ENCODE assay signal across 20 cellular contexts in genomic region chr1:41646186-41646585, GRCh38.
DNase-seq lines count a peak whose midpoint lies in the region; ATAC-seq and TF ChIP-seq lines count a peak whose summit lies in the region.
"Had no signal": no experiment of that assay in that cellular context is flagged by ENCODE, and none has a peak within 500 bp of the region (broad histone marks: within the 10 kb centered on the region; RNA-seq: fewer than 3 reads in every experiment).

No MANE protein-coding gene starts in this region.

- no peak overlapping the region for H3K9ac ChIP-seq in IMR-90 (ENCODE audit: low read depth, low read length)

- no peak overlapping the region for H2BK120ac ChIP-seq in IMR-90 (ENCODE audit: low read depth, low read length)

- no peak overlapping the region for H3K56ac ChIP-seq in IMR-90 (ENCODE audit: extremely low read depth, insufficient read depth, low read length)

- in situ Hi-C loops in IMR-90 (cut with MboI; ENCODE audit: low sequenced_read_pairs) = no loop called here

- no peak for TF ChIP-seq CTCF in IMR-90 (conservative IDR thresholded peaks at IDR 0.05; ENCODE audit: low read depth, low read length)

- no peaks in the 10 kb centered on the region for H3K27me3 ChIP-seq in IMR-90 (ENCODE audit: control insufficient read depth, insufficient read depth, low read length)

- no peak overlapping the region for H2BK15ac ChIP-seq in IMR-90 (ENCODE audit: low read depth, low read length)

- no peak overlapping the region for H4K8ac ChIP-seq in IMR-90 (ENCODE audit: low read depth in 2 of 2, low read length in 2 of 2)

- 89% methylated on average over 3 of the region's 4 CpGs; no CpG with 5 or more reads in 1 of the 2 experiments for WGBS in IMR-90 (ENCODE audit: extremely low coverage in 2 of 2, insufficient read length in 1 of 2), 2 experiments

- no peak overlapping the region for H3K4me2 ChIP-seq in IMR-90 (ENCODE audit: low read depth, low read length)
- H3K4me2 ChIP-seq: PC-9 had no signal

- intact Hi-C loops in IMR-90 (cut with micrococcal nuclease) = no loop called here
- intact Hi-C loops in activated T-helper 1 cell treated with anti-CD3 and anti-CD28 coated beads, Interleukin-12 subunit alpha, Interleukin-12 subunit beta, Interleukin-2, Interleukin-4 antibody, amounts not matched to agents 30 ng/mL and 10 ng/mL and 1 ng/mL, durations not matched to agents 14 hours and 24 hours and 36 hours (cut with micrococcal nuclease) = no loop called here

- no peak overlapping the region for H2BK5ac ChIP-seq in IMR-90 (ENCODE audit: low read depth, low read length, poor library complexity, severe bottlenecking)

- no peak overlapping the region for H4K91ac ChIP-seq in IMR-90 (ENCODE audit: insufficient read depth, low read depth, low read length)

- DNase-seq in activated effector memory CD4-positive, alpha-beta T cell treated with anti-CD3 and anti-CD28 coated beads, Interleukin-2, amount 50 U/mL, for 16 hours = peak; percentile 34
- DNase-seq in activated effector memory CD4-positive, alpha-beta T cell treated with Interleukin-2 at 50 U/mL for 16 hours = no peak
- DNase-seq in IMR-90 = no peak
- no peak for DNase-seq in activated T-helper 1 cell treated with anti-CD3 and anti-CD28 coated beads, Interleukin-12 subunit alpha, Interleukin-12 subunit beta, Interleukin-2, Interleukin-4 antibody, amounts not matched to agents 30 ng/mL and 10 ng/mL and 1 ng/mL, durations not matched to agents 14 hours and 24 hours and 36 hours (ENCODE audit: low spot score)
- DNase-seq in stimulated activated naive B cell treated with anti-CD40 and anti-IgM and Interleukin-4, amounts not matched to agents 10 μg/mL and 1 μg/mL and 100 μg/mL, for 72 hours = no peak
- DNase-seq in NCI-H2081 (lab: John Stamatoyannopoulos, UW) = no peak
- DNase-seq in cortex of kidney (lab: John Stamatoyannopoulos, UW) = no peak
- DNase-seq: ACHN, DMS79 treated with DMSO at 0.1 percent for 48 hours, H9, KG1, MV-4-11, NCI-H1694 treated with DMSO at 0.1 percent for 48 hours, NCI-H2227 treated with DMSO at 0.1 percent for 48 hours, NCI-H510A treated with DMSO at 0.1 percent for 48 hours, NCI-H82, PC-9 had no signal

- peaks cover 5% of the 10 kb centered on the region for H3K4me1 ChIP-seq in IMR-90 (ENCODE audit: control insufficient read depth, insufficient read depth, low read length)

- H3K27me3 Mint-ChIP-seq in activated T-helper 1 cell treated with anti-CD3 and anti-CD28 coated beads, Interleukin-12 subunit alpha, Interleukin-12 subunit beta, Interleukin-2, Interleukin-4 antibody, amounts not matched to agents 30 ng/mL and 10 ng/mL and 1 ng/mL, durations not matched to agents 14 hours and 24 hours and 36 hours (ENCODE audit: insufficient read depth) = no peaks in the 10 kb centered on the region
- no peaks in the 10 kb centered on the region for H3K27me3 Mint-ChIP-seq in stimulated activated naive B cell treated with anti-CD40 and anti-IgM and Interleukin-4, amounts not matched to agents 10 μg/mL and 1 μg/mL and 100 μg/mL, for 72 hours

- H3K9me3 ChIP-seq in IMR-90 (ENCODE audit: control insufficient read depth, insufficient read depth, low read length) = no peaks in the 10 kb centered on the region

- H3K4ac ChIP-seq in IMR-90 (ENCODE audit: low read depth, low read length) = no peak overlapping the region

- no peak overlapping the region for H3K4me3 ChIP-seq in IMR-90 (ENCODE audit: insufficient read depth, low read depth, low read length)
- H3K4me3 ChIP-seq: PC-9 had no signal

- H3K36me3 ChIP-seq in IMR-90 (ENCODE audit: control insufficient read depth, insufficient read depth, low read length) = no peaks in the 10 kb centered on the region

- no peak for TF ChIP-seq POLR2A in IMR-90 (IDR thresholded peaks at IDR 0.05; ENCODE audit: low read depth, low read length)

- dilution Hi-C loops in IMR-90 (cut with HindIII; ENCODE audit: low sequenced_read_pairs, unreplicated experiment) = no loop called here

- TF ChIP-seq RAD21 in IMR-90 (IDR thresholded peaks at IDR 0.05; ENCODE audit: low read length) = no peak

- H3K4me1 Mint-ChIP-seq in activated T-helper 1 cell treated with anti-CD3 and anti-CD28 coated beads, Interleukin-12 subunit alpha, Interleukin-12 subunit beta, Interleukin-2, Interleukin-4 antibody, amounts not matched to agents 30 ng/mL and 10 ng/mL and 1 ng/mL, durations not matched to agents 14 hours and 24 hours and 36 hours (ENCODE audit: low read depth) = peaks cover 57% of the 10 kb centered on the region
- peaks cover 20 to 42% of the 10 kb centered on the region in 2 donors for H3K4me1 Mint-ChIP-seq in stimulated activated naive B cell treated with anti-CD40 and anti-IgM and Interleukin-4, amounts not matched to agents 10 μg/mL and 1 μg/mL and 100 μg/mL, for 72 hours

- H2AK5ac ChIP-seq in IMR-90 (ENCODE audit: low read depth, low read length) = no peak overlapping the region

- no peak for ATAC-seq in IMR-90 (ENCODE audit: low read depth)
- ATAC-seq in stimulated activated naive B cell treated with anti-CD40 and anti-IgM and Interleukin-4, amounts not matched to agents 10 μg/mL and 1 μg/mL and 100 μg/mL, for 72 hours (replicated peaks) = no peak
- ATAC-seq: HepG2 had no signal

- peak overlapping the region; percentile 10 for H2AFZ ChIP-seq in IMR-90 (replicated peaks; ENCODE audit: low read length, poor library complexity)
- H2AFZ ChIP-seq: PC-9 had no signal

- no peak overlapping the region for H3K4me3 Mint-ChIP-seq in activated T-helper 1 cell treated with anti-CD3 and anti-CD28 coated beads, Interleukin-12 subunit alpha, Interleukin-12 subunit beta, Interleukin-2, Interleukin-4 antibody, amounts not matched to agents 30 ng/mL and 10 ng/mL and 1 ng/mL, durations not matched to agents 14 hours and 24 hours and 36 hours
- no peak overlapping the region for H3K4me3 Mint-ChIP-seq in stimulated activated naive B cell treated with anti-CD40 and anti-IgM and Interleukin-4, amounts not matched to agents 10 μg/mL and 1 μg/mL and 100 μg/mL, for 72 hours
- H3K4me3 Mint-ChIP-seq: CD14-positive monocyte, H9 had no signal

- no peaks in the 10 kb centered on the region for H4K20me1 ChIP-seq in IMR-90 (ENCODE audit: insufficient read depth, low read length)

- no TSS peak for BruUV-seq in IMR-90 (replicated peaks; lab: Mats Ljungman, UMichigan)

- no peak overlapping the region for H3K23ac ChIP-seq in IMR-90 (ENCODE audit: low read depth, low read length)

- peaks cover 12% of the 10 kb centered on the region; the same call in 1 of the 2 replicates for H3K9me1 ChIP-seq in IMR-90 (ENCODE audit: insufficient read depth, low read length)

- POLR2A ChIA-PET in IMR-90 (lab: Charles Lee; ENCODE audit: unreplicated experiment) = no interaction called here

- H4K5ac ChIP-seq in IMR-90 (ENCODE audit: low read depth, low read length) = no peak overlapping the region

- no peak overlapping the region for H2BK20ac ChIP-seq in IMR-90 (ENCODE audit: low read depth, low read length)

- no peak overlapping the region for H3K27ac ChIP-seq in IMR-90 (ENCODE audit: insufficient read depth, low read length)
- H3K27ac ChIP-seq: PC-9, RWPE1 had no signal

- peaks cover 40% of the 10 kb centered on the region for H3K36me3 Mint-ChIP-seq in activated T-helper 1 cell treated with anti-CD3 and anti-CD28 coated beads, Interleukin-12 subunit alpha, Interleukin-12 subunit beta, Interleukin-2, Interleukin-4 antibody, amounts not matched to agents 30 ng/mL and 10 ng/mL and 1 ng/mL, durations not matched to agents 14 hours and 24 hours and 36 hours (ENCODE audit: low read depth)
- H3K36me3 Mint-ChIP-seq in stimulated activated naive B cell treated with anti-CD40 and anti-IgM and Interleukin-4, amounts not matched to agents 10 μg/mL and 1 μg/mL and 100 μg/mL, for 72 hours = peaks cover 38 to 45% of the 10 kb centered on the region in 2 donors

- peak overlapping the region; percentile 81 for H3K27ac Mint-ChIP-seq in activated T-helper 1 cell treated with anti-CD3 and anti-CD28 coated beads, Interleukin-12 subunit alpha, Interleukin-12 subunit beta, Interleukin-2, Interleukin-4 antibody, amounts not matched to agents 30 ng/mL and 10 ng/mL and 1 ng/mL, durations not matched to agents 14 hours and 24 hours and 36 hours
- peak overlapping the region; percentile 48 for H3K27ac Mint-ChIP-seq in stimulated activated naive B cell treated with anti-CD40 and anti-IgM and Interleukin-4, amounts not matched to agents 10 μg/mL and 1 μg/mL and 100 μg/mL, for 72 hours

- H3K18ac ChIP-seq in IMR-90 (ENCODE audit: low read depth, low read length) = no peak overlapping the region

- CTCF ChIA-PET in IMR-90 (lab: Yijun Ruan, JAX) = no interaction called here

- H3K9me3 Mint-ChIP-seq in activated T-helper 1 cell treated with anti-CD3 and anti-CD28 coated beads, Interleukin-12 subunit alpha, Interleukin-12 subunit beta, Interleukin-2, Interleukin-4 antibody, amounts not matched to agents 30 ng/mL and 10 ng/mL and 1 ng/mL, durations not matched to agents 14 hours and 24 hours and 36 hours = no peaks in the 10 kb centered on the region
- H3K9me3 Mint-ChIP-seq in stimulated activated naive B cell treated with anti-CD40 and anti-IgM and Interleukin-4, amounts not matched to agents 10 μg/mL and 1 μg/mL and 100 μg/mL, for 72 hours = no peaks in the 10 kb centered on the region
- H3K9me3 Mint-ChIP-seq: H9 had no signal

- peaks cover 19 to 29% of the 10 kb centered on the region in 2 experiments for H3K79me1 ChIP-seq in IMR-90 (ENCODE audit: low read depth in 1 of 2, low read length in 2 of 2)

- no peak overlapping the region for H3K14ac ChIP-seq in IMR-90 (replicated peaks; ENCODE audit: low read depth, low read length)

- no peak overlapping the region for H2AK9ac ChIP-seq in IMR-90 (replicated peaks; ENCODE audit: low read depth, low read length, poor library complexity)

TF ChIP-seq in IMR-90, 13 proteins besides CTCF, POLR2A, EP300 and RAD21 (continues in another document):
- TF ChIP-seq BHLHE40 (IDR thresholded peaks at IDR 0.05; ENCODE audit: low read depth, low read length) = no peak
- no peak for TF ChIP-seq CEBPB (IDR thresholded peaks at IDR 0.05; ENCODE audit: low read depth, low read length)
- no peak for TF ChIP-seq MAFK (IDR thresholded peaks at IDR 0.05; ENCODE audit: low read depth, low read length)
- TF ChIP-seq MXI1 (IDR thresholded peaks at IDR 0.05; ENCODE audit: borderline replicate concordance, low read depth, low read length) = no peak
- no peak for TF ChIP-seq RFX5 (IDR thresholded peaks at IDR 0.05; ENCODE audit: low read depth, low read length)
- no peak for TF ChIP-seq RCOR1 (IDR thresholded peaks at IDR 0.05; ENCODE audit: insufficient replicate concordance, low read length)
- no peak for TF ChIP-seq SMC3 (IDR thresholded peaks at IDR 0.05; ENCODE audit: low read depth, low read length)
- TF ChIP-seq, protein P1, sequence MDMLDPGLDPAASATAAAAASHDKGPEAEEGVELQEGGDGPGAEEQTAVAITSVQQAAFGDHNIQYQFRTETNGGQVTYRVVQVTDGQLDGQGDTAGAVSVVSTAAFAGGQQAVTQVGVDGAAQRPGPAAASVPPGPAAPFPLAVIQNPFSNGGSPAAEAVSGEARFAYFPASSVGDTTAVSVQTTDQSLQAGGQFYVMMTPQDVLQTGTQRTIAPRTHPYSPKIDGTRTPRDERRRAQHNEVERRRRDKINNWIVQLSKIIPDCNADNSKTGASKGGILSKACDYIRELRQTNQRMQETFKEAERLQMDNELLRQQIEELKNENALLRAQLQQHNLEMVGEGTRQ (IDR thresholded peaks at IDR 0.05; ENCODE audit: low read depth, low read length) = no peak
- TF ChIP-seq CHD1 (IDR thresholded peaks at IDR 0.05; ENCODE audit: low read depth, low read length) = no peak
